Comparison of ENCODE assay signal across 23 cellular contexts in genomic region chr10:92857904-92858514, GRCh38. TPM values are rescaled to one million over a fixed set of nuclear protein-coding genes. Genes with fewer than 3 reads are reported as not detected.
A peak's percentile ranks its signal among the peaks of the same experiment; 100 is the strongest.
DNase-seq lines count a peak whose midpoint lies in the region; ATAC-seq, FAIRE-seq and TF ChIP-seq lines count a peak whose summit lies in the region.
"Had no signal": no experiment of that assay in that cellular context is flagged by ENCODE, and none has a peak within 500 bp of the region (broad histone marks: within the 10 kb centered on the region; RNA-seq: fewer than 3 reads in every experiment).

No MANE protein-coding gene starts in this region.

- FAIRE-seq in HepG2 (lab: Jason Lieb, UNC) (no peak), GM12878 (lab: Jason Lieb, UNC) (no peak), D721Med (lab: Jason Lieb, UNC) (no peak)
- FAIRE-seq: GM12891 had no signal

- H3K79me2 ChIP-seq in HepG2 (ENCODE audit: insufficient read depth, low read length) (peaks cover 61% of the 10 kb centered on the region), GM12878 (ENCODE audit: control insufficient read depth, insufficient read depth, low read length) (no peaks in the 10 kb centered on the region)

- H3K56ac ChIP-seq in IMR-90 (ENCODE audit: extremely low read depth, insufficient read depth, low read length): no peak overlapping the region

- H3K36me3 Mint-ChIP-seq in memory B cell: peaks cover 36% of the 10 kb centered on the region

- no peak overlapping the region for H3K4me3 Mint-ChIP-seq in memory B cell
- H3K4me3 Mint-ChIP-seq: CD4-positive, CD25-positive, alpha-beta regulatory T cell; T-helper 2 cell treated with Interferon-gamma antibody and Interleukin-4, amounts not matched to agents 5 μg/mL and 100 μg/mL, for 36 hours had no signal

- H4K20me1 ChIP-seq in HepG2 (ENCODE audit: insufficient read depth, low read length) (no peaks in the 10 kb centered on the region), IMR-90 (ENCODE audit: insufficient read depth, low read length) (no peaks in the 10 kb centered on the region; the same call in 1 of the 2 replicates), GM12878 (ENCODE audit: control insufficient read depth, insufficient read depth) (no peaks in the 10 kb centered on the region)

- H3K27ac Mint-ChIP-seq in memory B cell: peak overlapping the region; percentile 2
- H3K27ac Mint-ChIP-seq: CD4-positive, CD25-positive, alpha-beta regulatory T cell; T-helper 2 cell treated with Interferon-gamma antibody and Interleukin-4, amounts not matched to agents 5 μg/mL and 100 μg/mL, for 36 hours had no signal

- CTCF ChIA-PET in HepG2 (lab: Yijun Ruan, JAX; ENCODE audit: low intra/inter-chr PET ratio, low total read pairs): no interaction called here
- CTCF ChIA-PET in IMR-90 (lab: Yijun Ruan, JAX): no interaction called here
- CTCF ChIA-PET in GM12878 (lab: Yijun Ruan, JAX): no interaction called here

- peaks cover 23 to 35% of the 10 kb centered on the region in 2 experiments for H3K79me1 ChIP-seq in IMR-90 (ENCODE audit: low read depth in 1 of 2, low read length in 2 of 2)

- H3K4ac ChIP-seq in IMR-90 (ENCODE audit: low read depth, low read length): no peak overlapping the region

- no peak overlapping the region for H2AK5ac ChIP-seq in IMR-90 (ENCODE audit: low read depth, low read length)

- in situ Hi-C loops in HepG2 (cut with HindIII; ENCODE audit: extremely low pct_ligation_motif_present, low pct_unique_long_range_greater_than_20kb): no loop called here
- in situ Hi-C loops in IMR-90 (cut with MboI; ENCODE audit: low sequenced_read_pairs): no loop called here
- in situ Hi-C loops in GM12878 (cut with MboI): no loop called here

- H3K14ac ChIP-seq in IMR-90 (replicated peaks; ENCODE audit: low read depth, low read length): no peak overlapping the region

- no peak overlapping the region for H3K27ac ChIP-seq in HepG2 (ENCODE audit: extremely low read length, insufficient read depth, low read length)
- H3K27ac ChIP-seq in right lobe of liver: no peak overlapping the region
- no peak overlapping the region for H3K27ac ChIP-seq in IMR-90 (ENCODE audit: insufficient read depth, low read length)
- no peak overlapping the region for H3K27ac ChIP-seq in GM12878 (ENCODE audit: control insufficient read depth, insufficient read depth)
- H3K27ac ChIP-seq: RWPE1 had no signal

- no peak overlapping the region for H3K18ac ChIP-seq in IMR-90 (ENCODE audit: low read depth, low read length)

- 95% methylated on average over 4 of the region's 4 CpGs for WGBS in HepG2 (ENCODE audit: low lambda C conversion rate)
- 91% methylated on average over 3 of the region's 4 CpGs for WGBS in right lobe of liver (ENCODE audit: insufficient coverage, low coverage, low lambda C conversion rate, missing lambda C conversion rate)
- no CpG with 5 or more reads among the region's 4 CpGs for WGBS in IMR-90 (ENCODE audit: extremely low coverage in 2 of 2, insufficient read length in 1 of 2), 2 experiments
- 85% methylated on average over 4 of the region's 4 CpGs for WGBS in GM12878 (ENCODE audit: insufficient coverage, insufficient replicate concordance, low lambda C conversion rate, missing lambda C conversion rate)

- TF ChIP-seq EP300 in HepG2 (IDR thresholded peaks at IDR 0.05; ENCODE audit: low read depth in 2 of 2, low read length in 2 of 2) (no peak), HepG2 (CRISPR knock-in tag; IDR thresholded peaks at IDR 0.05; ENCODE audit: borderline replicate concordance) (no peak), GM12878 (IDR thresholded peaks at IDR 0.05; ENCODE audit: borderline replicate concordance in 1 of 2, control insufficient read depth in 1 of 2, low read depth in 2 of 2, low read length in 2 of 2) (no peak)

- BruUV-seq in HepG2 (replicated peaks; lab: Mats Ljungman, UMichigan) (no TSS peak), IMR-90 (replicated peaks; lab: Mats Ljungman, UMichigan) (no TSS peak), GM12878 (replicated peaks; lab: Mats Ljungman, UMichigan) (no TSS peak)

- H3K9me3 ChIP-seq in HepG2 (ENCODE audit: low read length) (peaks cover 20% of the 10 kb centered on the region), right lobe of liver (peaks cover 0 to 11% (median 2%) of the 10 kb centered on the region in 4 donors), IMR-90 (ENCODE audit: control insufficient read depth, insufficient read depth, low read length) (peaks cover 15% of the 10 kb centered on the region), GM12878 (replicated peaks; ENCODE audit: control insufficient read depth, insufficient read depth, low read length) (peaks cover 9% of the 10 kb centered on the region)

- TF ChIP-seq RAD21 in HepG2 (CRISPR knock-in tag; IDR thresholded peaks at IDR 0.05): no peak
- no peak for TF ChIP-seq RAD21 in IMR-90 (IDR thresholded peaks at IDR 0.05; ENCODE audit: low read length)
- TF ChIP-seq RAD21 in GM12878 (IDR thresholded peaks at IDR 0.05; ENCODE audit: insufficient read depth, low read depth, low read length): no peak

- no peak overlapping the region for H4K5ac ChIP-seq in IMR-90 (ENCODE audit: low read depth, low read length)

- DNase-seq in HepG2 (ENCODE audit: low spot score): no peak
- DNase-seq in right lobe of liver: no peak
- no peak for DNase-seq in IMR-90
- DNase-seq in GM12878 (ENCODE audit: low read depth, low spot score): no peak
- DNase-seq in memory B cell (ENCODE audit: low spot score in 2 of 2): no peak
- DNase-seq in D721Med (ENCODE audit: insufficient read length, low spot score): no peak
- DNase-seq: CD4-positive, CD25-positive, alpha-beta regulatory T cell; DND-41; GDM1; H7; MG63; NCI-H1105 treated with DMSO at 0.1 percent for 48 hours; NCI-H187; NCI-H2171; NCI-H446 treated with DMSO at 0.1 percent for 48 hours; NCI-H748 treated with DMSO at 0.1 percent for 48 hours; PC-3; SW 1271 had no signal

- no peak overlapping the region for H2BK15ac ChIP-seq in IMR-90 (ENCODE audit: low read depth, low read length)

- peaks cover 22% of the 10 kb centered on the region for H3K4me1 Mint-ChIP-seq in memory B cell

- RAD21 ChIA-PET in GM12878 (lab: Charles Lee; ENCODE audit: unreplicated experiment): no interaction called here

- no peak for TF ChIP-seq POLR2A in HepG2 (IDR thresholded peaks at IDR 0.05; ENCODE audit: insufficient read depth in 1 of 2, low read depth in 2 of 2, low read length in 2 of 2)
- no peak for TF ChIP-seq POLR2A in right lobe of liver (IDR thresholded peaks at IDR 0.05)
- TF ChIP-seq POLR2A in IMR-90 (IDR thresholded peaks at IDR 0.05; ENCODE audit: low read depth, low read length): no peak
- no peak for TF ChIP-seq POLR2A in GM12878 (IDR thresholded peaks at IDR 0.05; ENCODE audit: low read depth, low read length)

- H2AFZ ChIP-seq in HepG2 (ENCODE audit: low read length) (no peak overlapping the region), IMR-90 (replicated peaks; ENCODE audit: low read length, poor library complexity) (no peak overlapping the region), GM12878 (ENCODE audit: control insufficient read depth, low read depth, low read length) (no peak overlapping the region)

- H4K91ac ChIP-seq in IMR-90 (ENCODE audit: insufficient read depth, low read depth, low read length): no peak overlapping the region

- no peak overlapping the region for H2AK9ac ChIP-seq in IMR-90 (replicated peaks; ENCODE audit: low read depth, low read length, poor library complexity)

- no peak overlapping the region for H3K23ac ChIP-seq in IMR-90 (ENCODE audit: low read depth, low read length)

- H2BK5ac ChIP-seq in IMR-90 (ENCODE audit: low read depth, low read length, poor library complexity, severe bottlenecking): no peak overlapping the region

- TF ChIP-seq CTCF in HepG2 (CRISPR knock-in tag; IDR thresholded peaks at IDR 0.05) (no peak), right lobe of liver (IDR thresholded peaks at IDR 0.05) (no peak), IMR-90 (conservative IDR thresholded peaks at IDR 0.05; ENCODE audit: low read depth, low read length) (no peak), GM12878 (IDR thresholded peaks at IDR 0.05 in 2 of 3, conservative IDR thresholded peaks at IDR 0.05 in 1 of 3; ENCODE audit: control insufficient read depth in 2 of 3, extremely low read depth in 1 of 3, insufficient read depth in 1 of 3, low read depth in 3 of 3, low read length in 3 of 3) (no peak), D721Med (IDR thresholded peaks at IDR 0.05; ENCODE audit: insufficient read depth, missing control alignments) (no peak)

- ATAC-seq in HepG2 (no peak), right lobe of liver (no peak), IMR-90 (ENCODE audit: low read depth) (no peak), GM12878 (no peak), memory B cell (ENCODE audit: low read depth) (no peak), HG03520 (IDR thresholded peaks at IDR 0.05; ENCODE audit: unreplicated experiment) (no peak), HG03159 (IDR thresholded peaks at IDR 0.05; ENCODE audit: unreplicated experiment) (no peak)
- ATAC-seq: PC-3 had no signal

- SMC1A ChIA-PET in GM12878 (lab: Charles Lee; ENCODE audit: uncharacterized antibody, unreplicated experiment): no interaction called here

- POLR2A ChIA-PET in HepG2 (lab: Yijun Ruan, JAX): interaction anchor here (0.8 kb wide), 1 partner anchor 10 kb away, joined by 3 read pairs; the partner anchor contains the start of gene EXOC6
- POLR2A ChIA-PET in IMR-90 (lab: Charles Lee; ENCODE audit: unreplicated experiment): no interaction called here
- POLR2A ChIA-PET in GM12878 (lab: Charles Lee): no interaction called here

- H3K36me3 ChIP-seq in HepG2 (replicated peaks in 1 of 2; ENCODE audit: control insufficient read depth in 1 of 2, insufficient read depth in 2 of 2, low read length in 2 of 2) (no peaks in the 10 kb centered on the region), right lobe of liver (no peaks in the 10 kb centered on the region), IMR-90 (ENCODE audit: control insufficient read depth, insufficient read depth, low read length) (no peaks in the 10 kb centered on the region), GM12878 (ENCODE audit: control insufficient read depth in 2 of 2, insufficient read depth in 2 of 2, low read length in 1 of 2) (no peaks in the 10 kb centered on the region)
- H3K36me3 ChIP-seq: MG63 had no signal

- no peaks in the 10 kb centered on the region for H3K27me3 ChIP-seq in HepG2 (ENCODE audit: control insufficient read depth in 1 of 2, insufficient read depth in 2 of 2, low read length in 2 of 2)
- no peaks in the 10 kb centered on the region for H3K27me3 ChIP-seq in right lobe of liver
- H3K27me3 ChIP-seq in IMR-90 (ENCODE audit: control insufficient read depth, insufficient read depth, low read length): no peaks in the 10 kb centered on the region
- no peaks in the 10 kb centered on the region for H3K27me3 ChIP-seq in GM12878 (replicated peaks in 1 of 2; ENCODE audit: control insufficient read depth in 2 of 2, insufficient read depth in 2 of 2, low read length in 1 of 2)
- H3K27me3 ChIP-seq: MG63 had no signal

- dilution Hi-C loops in IMR-90 (cut with HindIII; ENCODE audit: low sequenced_read_pairs, unreplicated experiment): no loop called here

- H3K9me1 ChIP-seq in IMR-90 (ENCODE audit: insufficient read depth, low read length): no peaks in the 10 kb centered on the region

- no peak overlapping the region for H2BK20ac ChIP-seq in IMR-90 (ENCODE audit: low read depth, low read length)

- H3K4me1 ChIP-seq in HepG2 (ENCODE audit: insufficient read depth, low read length) (0 out of 2 replicates have a peak, but pooled peaks cover 9% of the 10 kb centered on the region), right lobe of liver (no peaks in the 10 kb centered on the region), IMR-90 (ENCODE audit: control insufficient read depth, insufficient read depth, low read length) (no peaks in the 10 kb centered on the region), GM12878 (ENCODE audit: control insufficient read depth, insufficient read depth, low read length) (no peaks in the 10 kb centered on the region)

- intact Hi-C loops in HepG2 (cut with micrococcal nuclease; ENCODE audit: unreplicated experiment) (no loop called here), right lobe of liver (cut with DNase I) (no loop called here), IMR-90 (cut with micrococcal nuclease) (no loop called here), GM12878 (cut with micrococcal nuclease; ENCODE audit: unreplicated experiment) (no loop called here)

- no peak overlapping the region for H2BK120ac ChIP-seq in IMR-90 (ENCODE audit: low read depth, low read length)

- H3K4me2 ChIP-seq in HepG2 (ENCODE audit: low read depth, low read length): no peak overlapping the region
- no peak overlapping the region for H3K4me2 ChIP-seq in IMR-90 (ENCODE audit: low read depth, low read length)
- H3K4me2 ChIP-seq in GM12878 (ENCODE audit: control insufficient read depth, insufficient read depth): no peak overlapping the region

- H3K9me3 Mint-ChIP-seq in memory B cell: peaks cover 15% of the 10 kb centered on the region

- no peaks in the 10 kb centered on the region for H3K27me3 Mint-ChIP-seq in memory B cell
- H3K27me3 Mint-ChIP-seq: CD4-positive, CD25-positive, alpha-beta regulatory T cell had no signal

- no peak overlapping the region for H3K9ac ChIP-seq in HepG2 (ENCODE audit: insufficient read depth, low read depth, low read length)
- H3K9ac ChIP-seq in IMR-90 (ENCODE audit: low read depth, low read length): no peak overlapping the region
- no peak overlapping the region for H3K9ac ChIP-seq in GM12878 (ENCODE audit: control insufficient read depth, insufficient read depth, low read length)

- H4K8ac ChIP-seq in IMR-90 (ENCODE audit: low read depth in 2 of 2, low read length in 2 of 2): no peak overlapping the region

- H3K4me3 ChIP-seq in HepG2 (replicated peaks in 1 of 3; ENCODE audit: insufficient read depth in 1 of 3, low read depth in 2 of 3, low read length in 3 of 3) (no peak overlapping the region), right lobe of liver (no peak overlapping the region), IMR-90 (ENCODE audit: insufficient read depth, low read depth, low read length) (no peak overlapping the region), GM12878 (no peak overlapping the region)
- H3K4me3 ChIP-seq: MG63 had no signal

RNA-seq across cellular contexts. Expression of gene EXOC6, which starts 9.7 kb away (rescaled TPM):
- total RNA-seq in HepG2 (2016; rRNA removed; fragmentation: Illumina TruSeq; extraction: Trizol) (22.2 and 48.7 TPM in 2 replicates), right lobe of liver (10 to 100 TPM in 3 of 6 experiments, 1 to 10 TPM in 3; 5.5 to 15.6 (median 9.9) TPM), IMR-90 (2012; rRNA removed) (11.5 and 29.2 TPM in 2 replicates), GM12878 (2014; rRNA removed) (38.0 and 53.8 TPM in 2 replicates), GM12878 (2014; rRNA removed; fragmentation: Illumina TruSeq; extraction: Trizol) (20.6 and 25.2 TPM in 2 replicates), GM12878 (2021) (12.9 TPM in 2 replicates)
- 7.3 and 14.2 TPM in 2 replicates for total RNA-seq in HepG2 (2016; cell fraction: cytosol; rRNA removed; fragmentation: Illumina TruSeq; extraction: Trizol; ENCODE audit: low read depth)
- total RNA-seq in HepG2 (2016; cell fraction: insoluble cytoplasmic fraction; rRNA removed; fragmentation: Illumina TruSeq; extraction: Trizol): 17.2 and 42.9 TPM in 2 replicates
- 6.2 and 7.0 TPM in 2 replicates for total RNA-seq in HepG2 (2016; cell fraction: membrane; rRNA removed; fragmentation: Illumina TruSeq; extraction: Trizol)
- 18.5 and 31.1 TPM in 2 replicates for total RNA-seq in HepG2 (2016; cell fraction: nucleus; rRNA removed; fragmentation: Illumina TruSeq; extraction: Trizol)
- polyA plus RNA-seq in HepG2 (2011; rRNA removed) (29.2 and 49.6 TPM in 2 replicates), IMR-90 (2012; rRNA removed) (3.8 and 4.5 TPM in 2 replicates), GM12878 (2011; rRNA removed) (12.9 and 21.2 TPM in 2 replicates), GM12878 (2014; fragmentation: Illumina TruSeq; extraction: Trizol) (19.9 and 79.2 TPM in 2 replicates), GM12878 (2014; fragmentation: Nextera tagmentation; extraction: Ambion mirVana) (1 to 10 TPM; 8.2 to 8.4 TPM), GM12878 (2014; rRNA removed) (7.6 and 81.8 TPM in 2 replicates), GM12878 (2016; fragmentation: Nextera tagmentation; extraction: Ambion mirVana) (10 to 100 TPM; 13.0 to 13.6 TPM)
- polyA plus RNA-seq in HepG2 (2011; cell fraction: cytosol; rRNA removed): 4.3 and 6.9 TPM in 2 replicates
- 15.2 and 18.0 TPM in 2 replicates for polyA plus RNA-seq in HepG2 (2011; cell fraction: nucleus; rRNA removed)
- 9.3 and 16.9 TPM in 2 replicates for polyA plus RNA-seq in HepG2 (2012)
- polyA plus RNA-seq in HepG2 (2016; cell fraction: cytosol; fragmentation: Illumina TruSeq; extraction: Trizol; ENCODE audit: low read depth): 0.59 and 1.00 TPM in 2 replicates
- polyA plus RNA-seq in HepG2 (2016; cell fraction: insoluble cytoplasmic fraction; fragmentation: Illumina TruSeq; extraction: Trizol; ENCODE audit: low read depth): 17.7 and 18.9 TPM in 2 replicates
- polyA plus RNA-seq in HepG2 (2016; cell fraction: membrane; fragmentation: Illumina TruSeq; extraction: Trizol; ENCODE audit: low read depth): 1.8 and 2.2 TPM in 2 replicates
- 10.8 and 12.2 TPM in 2 replicates for polyA plus RNA-seq in HepG2 (2016; cell fraction: nucleus; fragmentation: Illumina TruSeq; extraction: Trizol; ENCODE audit: insufficient read depth, low read depth)
- polyA minus RNA-seq in HepG2 (2011; rRNA and poly(A)+ RNA removed; ENCODE audit: low replicate concordance): 26.0 and 75.6 TPM in 2 replicates
- polyA minus RNA-seq in HepG2 (2011; cell fraction: cytosol; rRNA and poly(A)+ RNA removed): 18.7 and 31.6 TPM in 2 replicates
- polyA minus RNA-seq in HepG2 (2011; cell fraction: nucleus; rRNA and poly(A)+ RNA removed): 48.2 and 49.5 TPM in 2 replicates
- 0.80 and 1.0 TPM in 2 replicates for polyA plus RNA-seq in IMR-90 (2012; cell fraction: cytosol; rRNA removed)
- polyA plus RNA-seq in IMR-90 (2012; cell fraction: nucleus; rRNA removed; ENCODE audit: low replicate concordance): 0.49 and 4.0 TPM in 2 replicates
- 19.4 and 64.2 TPM in 2 replicates for total RNA-seq in GM12878 (2013; cell fraction: nucleolus; rRNA removed)
- 1.9 TPM for polyA plus RNA-seq in GM12878 (2011; ENCODE audit: low read depth)
- polyA plus RNA-seq in GM12878 (2011; cell fraction: cytosol; rRNA removed): 3.6 and 16.0 TPM in 2 replicates
- polyA plus RNA-seq in GM12878 (2011; cell fraction: nucleus; rRNA removed): 3.3 and 5.0 TPM in 2 replicates
- 2.6 and 4.2 TPM in 2 replicates for polyA plus RNA-seq in GM12878 (2012)
- polyA minus RNA-seq in GM12878 (2011; rRNA and poly(A)+ RNA removed): 7.3 and 34.6 TPM in 2 replicates
- polyA minus RNA-seq in GM12878 (2011; cell fraction: cytosol; rRNA and poly(A)+ RNA removed): 6.3 and 12.2 TPM in 2 replicates
- 8.5 and 10.2 TPM in 2 replicates for polyA minus RNA-seq in GM12878 (2011; cell fraction: nucleus; rRNA and poly(A)+ RNA removed)

Comparison
In these comparisons a context has a peak if more than half of its experiments do, and no peak if none do; other contexts are left out.
1. Of the 75 proteins assayed by ChIP-seq in both HepG2 and GM12878: peak only in HepG2: none; only in GM12878: ATF7 and CBX5; in both: ZBTB33; in neither: 72.